In the genomic region with DNA sequence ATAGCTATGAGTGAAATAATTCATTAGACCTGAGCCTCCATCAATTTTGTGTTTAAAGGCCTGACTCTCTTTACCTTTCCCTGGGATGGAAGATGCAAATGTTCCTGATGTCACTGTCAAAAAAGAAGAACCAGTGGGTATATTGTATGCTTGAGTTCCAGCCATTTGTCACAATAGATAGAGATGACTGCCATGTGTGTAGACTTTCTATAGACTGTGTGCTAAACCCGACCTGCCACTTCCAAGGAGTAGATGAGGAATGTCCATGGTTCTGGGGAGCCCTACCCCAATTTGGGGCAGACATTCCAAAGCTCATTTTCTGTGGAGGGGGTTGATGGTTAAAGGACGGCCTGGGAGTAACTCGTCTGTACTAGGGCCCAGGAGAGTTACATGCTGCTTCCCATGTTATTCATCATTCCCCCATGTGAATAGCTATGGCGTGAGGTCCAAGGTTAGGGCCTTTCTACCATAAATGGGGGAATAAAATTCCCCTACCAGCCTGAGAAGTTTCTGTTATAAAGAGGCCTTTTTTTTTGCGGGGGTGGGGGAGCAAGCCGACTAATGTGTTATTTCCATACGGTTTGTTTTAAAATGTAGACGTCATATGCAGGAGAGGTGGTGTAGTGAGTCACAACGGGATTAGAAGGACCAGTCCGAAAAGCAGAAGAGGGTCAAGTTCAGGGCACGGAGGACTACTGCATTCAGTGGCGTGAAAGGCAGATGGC, we compare ENCODE assay signal across 9 cellular contexts. TPM values are rescaled to one million over a fixed set of nuclear protein-coding genes. Genes with fewer than 3 reads are reported as not detected.
DNase-seq lines count a peak whose midpoint lies in the region; ATAC-seq lines count a peak whose summit lies in the region.
"Had no signal": no experiment of that assay in that cellular context is flagged by ENCODE, and none has a peak within 500 bp of the region (broad histone marks: within the 10 kb centered on the region; RNA-seq: fewer than 3 reads in every experiment).

No MANE protein-coding gene starts in this region.

- intact Hi-C loops in activated T-helper 1 cell treated with anti-CD3 and anti-CD28 coated beads, Interleukin-12 subunit alpha, Interleukin-12 subunit beta, Interleukin-2, Interleukin-4 antibody, amounts not matched to agents 30 ng/mL and 10 ng/mL and 1 ng/mL, durations not matched to agents 14 hours and 24 hours and 36 hours (cut with micrococcal nuclease) = loop anchor here (1.0 kb wide), 1 partner anchor 8 kb away; no protein-coding TSS in a partner anchor

- H3K4me1 Mint-ChIP-seq in activated T-helper 1 cell treated with anti-CD3 and anti-CD28 coated beads, Interleukin-12 subunit alpha, Interleukin-12 subunit beta, Interleukin-2, Interleukin-4 antibody, amounts not matched to agents 30 ng/mL and 10 ng/mL and 1 ng/mL, durations not matched to agents 14 hours and 24 hours and 36 hours (ENCODE audit: low read depth) = peaks cover 23% of the 10 kb centered on the region

- peak overlapping the region; percentile 63 for H3K27ac Mint-ChIP-seq in activated T-helper 1 cell treated with anti-CD3 and anti-CD28 coated beads, Interleukin-12 subunit alpha, Interleukin-12 subunit beta, Interleukin-2, Interleukin-4 antibody, amounts not matched to agents 30 ng/mL and 10 ng/mL and 1 ng/mL, durations not matched to agents 14 hours and 24 hours and 36 hours

- peaks cover 2% of the 10 kb centered on the region for H3K27me3 Mint-ChIP-seq in activated T-helper 1 cell treated with anti-CD3 and anti-CD28 coated beads, Interleukin-12 subunit alpha, Interleukin-12 subunit beta, Interleukin-2, Interleukin-4 antibody, amounts not matched to agents 30 ng/mL and 10 ng/mL and 1 ng/mL, durations not matched to agents 14 hours and 24 hours and 36 hours (ENCODE audit: insufficient read depth)

- peak; percentile 73 for DNase-seq in Daoy (ENCODE audit: low read depth)
- DNase-seq in HCEC 1CT = peak; percentile 88
- DNase-seq in activated T-helper 1 cell treated with anti-CD3 and anti-CD28 coated beads, Interleukin-12 subunit alpha, Interleukin-12 subunit beta, Interleukin-2, Interleukin-4 antibody, amounts not matched to agents 30 ng/mL and 10 ng/mL and 1 ng/mL, durations not matched to agents 14 hours and 24 hours and 36 hours (ENCODE audit: low spot score) = no peak
- peak; percentile 91 for DNase-seq in iris pigment epithelial cell (ENCODE audit: low read depth)
- DNase-seq in NCI-H187 (lab: John Stamatoyannopoulos, UW) = no peak
- no peak for DNase-seq in NCI-H226
- no peak for DNase-seq in SHP77 (lab: John Stamatoyannopoulos, UW)
- DNase-seq: NCI-H1694 had no signal

- peaks cover 7% of the 10 kb centered on the region for H3K36me3 Mint-ChIP-seq in activated T-helper 1 cell treated with anti-CD3 and anti-CD28 coated beads, Interleukin-12 subunit alpha, Interleukin-12 subunit beta, Interleukin-2, Interleukin-4 antibody, amounts not matched to agents 30 ng/mL and 10 ng/mL and 1 ng/mL, durations not matched to agents 14 hours and 24 hours and 36 hours (ENCODE audit: low read depth)

- ATAC-seq in GM21619 (IDR thresholded peaks at IDR 0.05; ENCODE audit: unreplicated experiment) = no peak

- peaks cover 12% of the 10 kb centered on the region for H3K9me3 Mint-ChIP-seq in activated T-helper 1 cell treated with anti-CD3 and anti-CD28 coated beads, Interleukin-12 subunit alpha, Interleukin-12 subunit beta, Interleukin-2, Interleukin-4 antibody, amounts not matched to agents 30 ng/mL and 10 ng/mL and 1 ng/mL, durations not matched to agents 14 hours and 24 hours and 36 hours

- H3K4me3 Mint-ChIP-seq in activated T-helper 1 cell treated with anti-CD3 and anti-CD28 coated beads, Interleukin-12 subunit alpha, Interleukin-12 subunit beta, Interleukin-2, Interleukin-4 antibody, amounts not matched to agents 30 ng/mL and 10 ng/mL and 1 ng/mL, durations not matched to agents 14 hours and 24 hours and 36 hours = no peak overlapping the region

RNA-seq across cellular contexts. Expression of a gene that starts 24.1 kb away (rescaled TPM):
- 12.4 and 13.5 TPM in 2 replicates for total RNA-seq in Daoy (2014; rRNA removed; shearing (Covaris generic))
- 0.23 and 0.44 TPM in 2 replicates for total RNA-seq in activated T-helper 1 cell treated with anti-CD3 and anti-CD28 coated beads, Interleukin-12 subunit alpha, Interleukin-12 subunit beta, Interleukin-2, Interleukin-4 antibody, amounts not matched to agents 30 ng/mL and 10 ng/mL and 1 ng/mL, durations not matched to agents 14 hours and 24 hours and 36 hours

RNA-seq across cellular contexts. Expression of a gene that starts 28.2 kb away (rescaled TPM):
- total RNA-seq in Daoy (2014; rRNA removed; shearing (Covaris generic)) = 26.0 and 29.8 TPM in 2 replicates
- 7.5 and 7.8 TPM in 2 replicates for total RNA-seq in activated T-helper 1 cell treated with anti-CD3 and anti-CD28 coated beads, Interleukin-12 subunit alpha, Interleukin-12 subunit beta, Interleukin-2, Interleukin-4 antibody, amounts not matched to agents 30 ng/mL and 10 ng/mL and 1 ng/mL, durations not matched to agents 14 hours and 24 hours and 36 hours

RNA-seq across cellular contexts. Expression of a gene that starts 48.1 kb away (rescaled TPM):
- total RNA-seq in Daoy (2014; rRNA removed; shearing (Covaris generic)) = 25.5 and 31.7 TPM in 2 replicates
- 20.9 and 21.2 TPM in 2 replicates for total RNA-seq in activated T-helper 1 cell treated with anti-CD3 and anti-CD28 coated beads, Interleukin-12 subunit alpha, Interleukin-12 subunit beta, Interleukin-2, Interleukin-4 antibody, amounts not matched to agents 30 ng/mL and 10 ng/mL and 1 ng/mL, durations not matched to agents 14 hours and 24 hours and 36 hours

Comparison
In these comparisons a context has a peak if more than half of its experiments do, and no peak if none do; other contexts are left out.
1. DNase-seq: peak in Daoy (single experiment), HCEC 1CT (single experiment) and iris pigment epithelial cell (single experiment); none in activated T-helper 1 cell treated with anti-CD3 and anti-CD28 coated beads, Interleukin-12 subunit alpha, Interleukin-12 subunit beta, Interleukin-2, Interleukin-4 antibody, amounts not matched to agents 30 ng/mL and 10 ng/mL and 1 ng/mL, durations not matched to agents 14 hours and 24 hours and 36 hours (single experiment), NCI-H187 (0 of 2), NCI-H226 (single experiment) and SHP77 (0 of 2).